ENCODE assay signal across 26 cellular contexts in genomic region chr7:64870656-64871055, GRCh38.
"Had no signal": no experiment of that assay in that cellular context is flagged by ENCODE, and none has a peak within 500 bp of the region (broad histone marks: within the 10 kb centered on the region; RNA-seq: fewer than 3 reads in every experiment).

No MANE protein-coding gene starts in this region.

- H3K9me3 ChIP-seq: left ventricle myocardium inferior, mucosa of descending colon, ovary, prostate gland, thyroid gland had no signal

- H3K4me3 ChIP-seq: breast epithelium, heart right ventricle, left ventricle myocardium inferior, lung, mucosa of descending colon, ovary, prostate gland, smooth muscle cell, thyroid gland had no signal

- DNase-seq: activated CD8-positive, alpha-beta memory T cell treated with anti-CD3 and anti-CD28 coated beads, Interleukin-2, amount 50 U/mL, for 48 hours; activated naive CD4-positive, alpha-beta T cell; activated T-cell treated with anti-CD3 and anti-CD28 coated beads, Interleukin-2, amount 50 U/mL, for 24 hours; central memory CD4-positive, alpha-beta T cell; foreskin keratinocyte; heart right ventricle; left ventricle myocardium inferior; mucosa of descending colon; ovary; retina; stimulated activated CD4-positive, alpha-beta T cell treated with anti-CD3 and anti-CD28 coated beads, Interleukin-1b, Interleukin-23, amount 100 ng/mL, for 48 hours; stimulated activated CD4-positive, alpha-beta T cell treated with anti-CD3 and anti-CD28 coated beads, Interleukin-4, amount 100 ng/mL, for 4 hours; stimulated activated CD8-positive, alpha-beta memory T cell treated with anti-CD3 and anti-CD28 coated beads, Interleukin-4, amount 100 ng/mL, for 48 hours; stimulated activated naive CD8-positive, alpha-beta T cell treated with anti-CD3 and anti-CD28 coated beads, Interleukin-15, amount 100 ng/mL, for 72 hours; T-helper 2 cell; thyroid gland had no signal

- ATAC-seq: activated naive CD4-positive, alpha-beta T cell treated with anti-CD3 and anti-CD28 coated beads, Interleukin-2, amount 50 U/mL, for 72 hours; activated T-helper 17 cell treated with anti-CD3 and anti-CD28 coated beads, Interleukin-2, amount 50 U/mL, for 72 hours; esophagus mucosa; foreskin keratinocyte; heart right ventricle; mucosa of descending colon; natural killer cell treated with Interleukin-12 subunit alpha and Interleukin-12 subunit beta and Interleukin-15 and Interleukin-18, amount 100 ng/mL, for 72 hours; stimulated activated memory B cell treated with anti-CD40 and anti-IgM and Interleukin-4, amounts not matched to agents 10 μg/mL and 1 μg/mL and 100 μg/mL, for 72 hours; stimulated activated naive CD8-positive, alpha-beta T cell treated with anti-CD3 and anti-CD28 coated beads, Interleukin-15, amount 100 ng/mL, for 72 hours had no signal

- FAIRE-seq: islet of Langerhans had no signal

- H3K27me3 ChIP-seq: breast epithelium, foreskin keratinocyte, ovary, thyroid gland had no signal

- H3K27ac ChIP-seq: breast epithelium, foreskin keratinocyte, heart right ventricle, left ventricle myocardium inferior, ovary, prostate gland, thyroid gland had no signal

- H3K4me2 ChIP-seq: smooth muscle cell had no signal

- H3K4me1 ChIP-seq: breast epithelium, foreskin keratinocyte, heart right ventricle, left ventricle myocardium inferior, prostate gland, thyroid gland had no signal

- H3K36me3 ChIP-seq: breast epithelium, heart right ventricle, left ventricle myocardium inferior, ovary, prostate gland, thyroid gland had no signal
